ENCODE assay signal across 8 cellular contexts in the genomic region with DNA sequence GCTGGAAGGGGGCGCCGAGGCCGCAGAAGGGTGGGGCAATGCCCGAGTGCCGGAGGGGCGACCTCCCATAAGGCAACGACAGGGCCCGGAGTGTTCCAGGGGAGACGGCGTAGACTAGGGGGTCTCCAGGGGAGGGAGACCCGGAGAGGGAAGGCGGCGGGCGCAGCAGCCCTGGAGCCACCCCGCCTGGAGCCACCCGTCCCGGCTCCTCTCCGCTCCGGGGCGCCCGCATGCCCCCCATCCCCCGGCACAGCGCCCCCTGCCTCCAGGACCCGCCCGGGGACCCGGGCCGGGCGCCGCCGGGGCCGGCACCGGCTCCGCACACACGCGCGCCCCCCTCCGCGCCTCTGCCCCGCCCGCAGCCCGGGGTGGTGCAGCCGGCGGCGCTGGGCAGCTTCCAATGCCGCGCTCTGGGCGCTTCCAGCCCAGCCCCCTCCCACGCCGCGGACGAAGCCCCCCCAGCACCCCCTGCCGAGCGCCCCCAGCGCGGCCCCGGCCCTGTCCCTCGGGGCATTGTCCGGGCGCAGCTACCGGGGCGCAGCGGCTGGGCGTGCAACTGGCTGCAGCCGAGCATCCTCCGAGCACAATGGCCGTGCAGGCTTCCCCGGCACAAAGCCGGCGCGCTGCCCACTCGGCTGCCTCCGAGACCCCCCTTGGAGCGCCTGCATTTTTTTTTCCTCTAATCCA. TPM values are rescaled to one million over a fixed set of nuclear protein-coding genes. Genes with fewer than 3 reads are reported as not detected.
DNase-seq lines count a peak whose midpoint lies in the region; ATAC-seq and TF ChIP-seq lines count a peak whose summit lies in the region.

No MANE protein-coding gene starts in this region.

- peaks cover 39% of the 10 kb centered on the region for H3K27me3 Mint-ChIP-seq in activated naive CD4-positive, alpha-beta T cell treated with anti-CD3 and anti-CD28 coated beads, Interleukin-2, amount 50 U/mL, for 24 hours
- H3K27me3 Mint-ChIP-seq in activated B cell treated with CpG ODN at 0.5 μM for 24 hours: peaks cover 46% of the 10 kb centered on the region
- peaks cover 22% of the 10 kb centered on the region for H3K27me3 Mint-ChIP-seq in progenitor cell of endocrine pancreas

- H3K4me1 Mint-ChIP-seq in activated naive CD4-positive, alpha-beta T cell treated with anti-CD3 and anti-CD28 coated beads, Interleukin-2, amount 50 U/mL, for 24 hours: peaks cover 25% of the 10 kb centered on the region
- H3K4me1 Mint-ChIP-seq in activated B cell treated with CpG ODN at 0.5 μM for 24 hours (peaks cover 30% of the 10 kb centered on the region), progenitor cell of endocrine pancreas (ENCODE audit: low read depth) (peaks cover 13% of the 10 kb centered on the region)

- no peak for TF ChIP-seq CTCF in activated B cell treated with CpG ODN at 0.5 μM for 24 hours (IDR thresholded peaks at IDR 0.05)
- TF ChIP-seq CTCF in progenitor cell of endocrine pancreas (IDR thresholded peaks at IDR 0.05; ENCODE audit: unreplicated experiment): peak; percentile 54

- H3K9me3 Mint-ChIP-seq in activated naive CD4-positive, alpha-beta T cell treated with anti-CD3 and anti-CD28 coated beads, Interleukin-2, amount 50 U/mL, for 24 hours: no peaks in the 10 kb centered on the region
- H3K9me3 Mint-ChIP-seq in activated B cell treated with CpG ODN at 0.5 μM for 24 hours (no peaks in the 10 kb centered on the region), progenitor cell of endocrine pancreas (ENCODE audit: low read depth) (no peaks in the 10 kb centered on the region)

- peak overlapping the region; percentile 77 for H3K4me3 Mint-ChIP-seq in activated naive CD4-positive, alpha-beta T cell treated with anti-CD3 and anti-CD28 coated beads, Interleukin-2, amount 50 U/mL, for 24 hours
- H3K4me3 Mint-ChIP-seq in activated B cell treated with CpG ODN at 0.5 μM for 24 hours (peak overlapping the region; percentile 76), progenitor cell of endocrine pancreas (ENCODE audit: low read depth) (peak overlapping the region; percentile 80)

- in situ Hi-C loops in G401 (cut with HindIII; ENCODE audit: low sequenced_read_pairs): no loop called here

- CTCF ChIA-PET in activated B cell treated with CpG ODN at 0.5 μM for 24 hours (lab: Charles Lee): no interaction called here

- H3K36me3 Mint-ChIP-seq in activated naive CD4-positive, alpha-beta T cell treated with anti-CD3 and anti-CD28 coated beads, Interleukin-2, amount 50 U/mL, for 24 hours: no peaks in the 10 kb centered on the region
- H3K36me3 Mint-ChIP-seq in activated B cell treated with CpG ODN at 0.5 μM for 24 hours (ENCODE audit: low read depth) (no peaks in the 10 kb centered on the region), progenitor cell of endocrine pancreas (ENCODE audit: insufficient read depth) (no peaks in the 10 kb centered on the region)

- H3K27ac Mint-ChIP-seq in activated naive CD4-positive, alpha-beta T cell treated with anti-CD3 and anti-CD28 coated beads, Interleukin-2, amount 50 U/mL, for 24 hours: no peak overlapping the region
- no peak overlapping the region for H3K27ac Mint-ChIP-seq in activated B cell treated with CpG ODN at 0.5 μM for 24 hours
- no peak overlapping the region for H3K27ac Mint-ChIP-seq in progenitor cell of endocrine pancreas

- intact Hi-C loops in activated B cell treated with CpG ODN at 0.5 μM for 24 hours (cut with micrococcal nuclease): loop anchor here (5.0 kb wide), 1 partner anchor 53 kb away; no protein-coding TSS in a partner anchor

- ATAC-seq in activated B cell treated with CpG ODN at 0.5 μM for 24 hours (ENCODE audit: low read depth) (peak; percentile 30), HG02610 (IDR thresholded peaks at IDR 0.05; ENCODE audit: unreplicated experiment) (no peak)

- POLR2A ChIA-PET in activated B cell treated with CpG ODN at 0.5 μM for 24 hours (lab: Charles Lee): no interaction called here

- no peak for DNase-seq in activated naive CD4-positive, alpha-beta T cell (lab: John Stamatoyannopoulos, UW)
- DNase-seq in activated B cell treated with CpG ODN at 0.5 μM for 24 hours: no peak
- DNase-seq in globus pallidus (ENCODE audit: low spot score): peak; percentile 38
- peak; percentile 41 for DNase-seq in progenitor cell of endocrine pancreas (ENCODE audit: low spot score, unreplicated experiment)
- no peak for DNase-seq in G401 (ENCODE audit: low spot score)
- DNase-seq in activated gamma-delta T cell treated with Interleukin-2 at 50 U/mL for 16 hours: no peak

RNA-seq across cellular contexts. Expression of a gene that starts 0.5 kb away (rescaled TPM):
- total RNA-seq in activated B cell treated with CpG ODN at 0.5 μM for 24 hours: 2.5 and 3.4 TPM in 2 replicates
- 219 and 234 TPM in 2 replicates for total RNA-seq in progenitor cell of endocrine pancreas
- total RNA-seq in G401 (2014; rRNA removed; shearing (Covaris generic)): 137 and 168 TPM in 2 replicates

Comparison
In these comparisons a context has a peak if more than half of its experiments do, and no peak if none do; other contexts are left out.
1. DNase-seq: peak in globus pallidus (single experiment) and progenitor cell of endocrine pancreas (single experiment); none in activated naive CD4-positive, alpha-beta T cell (0 of 4), activated B cell treated with CpG ODN at 0.5 μM for 24 hours (single experiment), G401 (single experiment) and activated gamma-delta T cell treated with Interleukin-2 at 50 U/mL for 16 hours (single experiment).
2. RNA of a gene that starts 0.5 kb away (total RNA-seq): 219 to 234 TPM in progenitor cell of endocrine pancreas and 137 to 168 TPM in G401; 2.5 to 3.4 TPM in activated B cell treated with CpG ODN at 0.5 μM for 24 hours; every median in the first group is over 10 times any median in the second.
3. Peak in every context shown above with its lines, with median percentiles within 50 percentile points of each other: H3K4me3 Mint-ChIP-seq.